In genomic region chr2:37083873-37084792, GRCh38 we compare ENCODE assay signal across 8 cellular contexts. TPM values are rescaled to one million over a fixed set of nuclear protein-coding genes. Genes with fewer than 3 reads are reported as not detected.
DNase-seq lines count a peak whose midpoint lies in the region; ATAC-seq, FAIRE-seq and TF ChIP-seq lines count a peak whose summit lies in the region.

Gene GPATCH11 (plus strand): TSS chr2:37084518. CDS start chr2:37088382, 3,864 bp downstream.
Gene HEATR5B (minus strand): TSS chr2:37084372. CDS start chr2:37083414, 958 bp downstream.

- H3K27ac ChIP-seq in iPS-18a (ENCODE audit: low read length) = no peak within 1 kb of the TSS

- TF ChIP-seq POLR2A in GM18526 (IDR thresholded peaks at IDR 0.05; ENCODE audit: extremely low read depth, insufficient read length) = peak; percentile 74

- peak; percentile 97 for DNase-seq in A172 (ENCODE audit: low spot score)
- DNase-seq in NCI-H2107 (lab: John Stamatoyannopoulos, UW) = peak; percentile 89
- peak; percentile 86 for DNase-seq in brain pericyte (ENCODE audit: low read depth, low spot score)

- peak within 1 kb of the TSS; percentile 90 for H3K4me2 ChIP-seq in skeletal muscle satellite cell (ENCODE audit: low read length)

- FAIRE-seq in TTC549 (lab: Jason Lieb, UNC) = peak; percentile 65

- H3K9me3 ChIP-seq in iPS-18a (ENCODE audit: control insufficient read depth, low read depth, low read length) (no peaks in the 10 kb centered on the region), skeletal muscle satellite cell (replicated peaks; ENCODE audit: low read length) (no peaks in the 10 kb centered on the region)

- H3K27me3 ChIP-seq in iPS-18a (ENCODE audit: control insufficient read depth, insufficient read depth, low read length) (no peaks in the 10 kb centered on the region), skeletal muscle satellite cell (ENCODE audit: control insufficient read depth, insufficient read depth, low read length) (no peaks in the 10 kb centered on the region)

- H3K4me3 ChIP-seq in iPS-18a (ENCODE audit: low read length) (peak within 1 kb of the TSS; percentile 81), skeletal muscle satellite cell (ENCODE audit: low read length) (peak within 1 kb of the TSS; percentile 86)

- H3K36me3 ChIP-seq in iPS-18a (ENCODE audit: control insufficient read depth, low read depth, low read length) (no peaks in the 10 kb centered on the region), skeletal muscle satellite cell (ENCODE audit: insufficient read depth, low read length) (peaks cover 20% of the 10 kb centered on the region)

- H3K9ac ChIP-seq in iPS-18a (ENCODE audit: low read length) (peak within 1 kb of the TSS; percentile 60), skeletal muscle satellite cell (ENCODE audit: low read depth, low read length) (peak within 1 kb of the TSS; percentile 83)

- H3K4me1 ChIP-seq in iPS-18a (ENCODE audit: control insufficient read depth, low read depth, low read length) (peaks cover 8% of the 10 kb centered on the region), skeletal muscle satellite cell (ENCODE audit: control insufficient read depth, insufficient read depth, low read length) (peaks cover 23% of the 10 kb centered on the region)

- ATAC-seq in HG03064 (IDR thresholded peaks at IDR 0.05; ENCODE audit: low read depth, unreplicated experiment) = peak; percentile 75

RNA-seq across cellular contexts. Expression of gene GPATCH11, which starts in this region (rescaled TPM):
- total RNA-seq in A172 (2014; rRNA removed; shearing (Covaris generic)) = 13.3 and 15.4 TPM in 2 replicates
- total RNA-seq in skeletal muscle satellite cell (2012; rRNA removed) = 6.1 and 6.8 TPM in 2 replicates

RNA-seq across cellular contexts. Expression of gene HEATR5B, which starts in this region (rescaled TPM):
- total RNA-seq in A172 (2014; rRNA removed; shearing (Covaris generic)) = 14.4 and 31.5 TPM in 2 replicates
- total RNA-seq in skeletal muscle satellite cell (2012; rRNA removed) = 13.9 and 15.5 TPM in 2 replicates
